ENCODE assay signal across 16 cellular contexts in the genomic region with DNA sequence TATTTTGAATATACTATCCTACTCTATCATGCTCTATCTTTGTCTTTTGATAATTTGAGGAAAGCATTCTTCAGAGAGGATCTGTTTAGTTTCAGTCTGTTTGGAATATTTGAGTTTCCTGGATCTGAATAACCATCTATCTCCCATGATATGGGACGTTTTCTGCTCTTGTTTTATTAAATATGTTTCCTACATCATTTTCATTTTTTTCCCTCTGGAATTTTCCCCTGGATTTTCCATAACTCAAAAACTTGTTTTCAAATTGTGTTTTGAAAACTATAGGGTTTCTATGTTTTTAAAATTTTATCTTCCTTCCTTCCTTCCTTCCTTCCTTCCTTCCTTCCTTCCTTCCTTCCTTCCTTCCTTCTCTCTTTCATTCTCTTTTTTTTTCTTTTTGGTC.
DNase-seq lines count a peak whose midpoint lies in the region; ATAC-seq and TF ChIP-seq lines count a peak whose summit lies in the region.
"Had no signal": no experiment of that assay in that cellular context is flagged by ENCODE, and none has a peak within 500 bp of the region (broad histone marks: within the 10 kb centered on the region; RNA-seq: fewer than 3 reads in every experiment).

No MANE protein-coding gene starts in this region.

- peaks cover 55% of the 10 kb centered on the region for H3K4me1 ChIP-seq in A673 (ENCODE audit: insufficient read depth, low read length, poor library complexity, severe bottlenecking)
- no peaks in the 10 kb centered on the region for H3K4me1 ChIP-seq in HEK293 (ENCODE audit: control insufficient read depth, insufficient read depth, low read length)
- H3K4me1 ChIP-seq: Caco-2 had no signal

- intact Hi-C loops in A673 (cut with micrococcal nuclease; ENCODE audit: unreplicated experiment), result no loop called here

- H3K36me3 ChIP-seq in A673 (ENCODE audit: insufficient read depth, low read length, poor library complexity, severe bottlenecking), result no peaks in the 10 kb centered on the region
- no peaks in the 10 kb centered on the region for H3K36me3 ChIP-seq in HEK293 (ENCODE audit: control insufficient read depth in 2 of 2, insufficient read depth in 1 of 2, low read length in 2 of 2)
- H3K36me3 ChIP-seq: BLaER1 treated with 17β-estradiol and CSF1 and Interleukin-3, amounts not matched to agents 10 nM and 100 nM had no signal

- no TSS peak for BruUV-seq in A673 (replicated peaks; lab: Mats Ljungman, UMichigan)

- TF ChIP-seq CTCF in A673 (conservative IDR thresholded peaks at IDR 0.05; ENCODE audit: low read depth, low read length), result no peak
- no peak for TF ChIP-seq CTCF in HEK293 (tag by site-specific recombination; IDR thresholded peaks at IDR 0.05)

- H3K27ac ChIP-seq in A673 (ENCODE audit: low read depth, low read length, poor library complexity, severe bottlenecking), result peak overlapping the region; percentile 93
- no peak overlapping the region for H3K27ac ChIP-seq in HEK293 (ENCODE audit: extremely low read depth, low read depth, low read length)
- H3K27ac ChIP-seq: BLaER1 treated with 17β-estradiol and CSF1 and Interleukin-3, amounts not matched to agents 10 nM and 100 nM; C4-2B had no signal

- POLR2A ChIA-PET in A673 (lab: Charles Lee; ENCODE audit: low non-redundant PET), result no interaction called here
- POLR2A ChIA-PET in HEK293 (lab: Yijun Ruan, JAX), result no interaction called here

- DNase-seq in A673 (ENCODE audit: low spot score) (no peak), NCI-H69 (lab: John Stamatoyannopoulos, UW) (no peak)
- no peak for DNase-seq in central memory CD8-positive, alpha-beta T cell (ENCODE audit: low spot score in 2 of 2)
- DNase-seq in activated CD4-positive, alpha-beta T cell treated with anti-CD3 and anti-CD28 coated beads, Interleukin-2, amount 50 U/mL, for 1 hour, result no peak
- DNase-seq: 8988T; AML-193; Caco-2; Calu3; CD4-positive, alpha-beta T cell; CD8-positive, alpha-beta T cell; DMS79 treated with DMSO at 0.1 percent for 48 hours; GF-D8 had no signal

- peaks cover 5% of the 10 kb centered on the region for H3K9me3 ChIP-seq in A673 (ENCODE audit: low read depth, low read length, poor library complexity, severe bottlenecking)
- no peaks in the 10 kb centered on the region; the same call in none of the 2 replicates for H3K9me3 ChIP-seq in HEK293 (ENCODE audit: control insufficient read depth, insufficient read depth, low read depth, low read length)
- H3K9me3 ChIP-seq: Caco-2 had no signal

- ATAC-seq in central memory CD8-positive, alpha-beta T cell (replicated peaks; ENCODE audit: extremely low read depth, poor library complexity, severe bottlenecking), result no peak
- ATAC-seq: CD8-positive, alpha-beta T cell had no signal

- H3K27ac Mint-ChIP-seq in central memory CD8-positive, alpha-beta T cell (ENCODE audit: low read depth), result peak overlapping the region; percentile 18
- H3K27ac Mint-ChIP-seq: B cell; CD4-positive, alpha-beta T cell; CD8-positive, alpha-beta T cell had no signal

- H3K36me3 Mint-ChIP-seq in central memory CD8-positive, alpha-beta T cell (ENCODE audit: insufficient read depth), result no peaks in the 10 kb centered on the region
- H3K36me3 Mint-ChIP-seq: CD8-positive, alpha-beta T cell had no signal

- H3K4me1 Mint-ChIP-seq in central memory CD8-positive, alpha-beta T cell, result peaks cover 14% of the 10 kb centered on the region

- no peaks in the 10 kb centered on the region for H3K9me3 Mint-ChIP-seq in central memory CD8-positive, alpha-beta T cell
- H3K9me3 Mint-ChIP-seq: CD4-positive, alpha-beta T cell; CD8-positive, alpha-beta T cell had no signal

- peaks cover 14% of the 10 kb centered on the region for H3K27me3 Mint-ChIP-seq in central memory CD8-positive, alpha-beta T cell
- H3K27me3 Mint-ChIP-seq: CD4-positive, alpha-beta T cell had no signal

- no peak overlapping the region for H3K4me3 Mint-ChIP-seq in central memory CD8-positive, alpha-beta T cell
- H3K4me3 Mint-ChIP-seq: B cell; CD4-positive, alpha-beta T cell; CD8-positive, alpha-beta T cell had no signal

- H3K4me3 ChIP-seq in A673 (ENCODE audit: low read depth, low read length, poor library complexity, severe bottlenecking) (no peak overlapping the region), HEK293 (ENCODE audit: low read depth, low read length) (no peak overlapping the region)
- H3K4me3 ChIP-seq: BLaER1 treated with 17β-estradiol and CSF1 and Interleukin-3, amounts not matched to agents 10 nM and 100 nM had no signal

- H3K27me3 ChIP-seq in A673 (replicated peaks; ENCODE audit: insufficient read depth, low read depth, low read length, poor library complexity), result no peaks in the 10 kb centered on the region
- H3K27me3 ChIP-seq: BLaER1 treated with 17β-estradiol and CSF1 and Interleukin-3, amounts not matched to agents 10 nM and 100 nM had no signal

- CTCF ChIA-PET in A673 (lab: Charles Lee) (interaction anchor here (0.6 to 1.3 kb wide), 3 partner anchors 64 to 193 kb away, joined by 4 to 6 read pairs (median 4); no protein-coding TSS in a partner anchor), HEK293 (lab: Yijun Ruan, JAX) (no interaction called here)

TF ChIP-seq in HEK293, 187 proteins besides CTCF, POLR2A, EP300 and RAD21:
- TF ChIP-seq ZNF791 (tag by site-specific recombination; IDR thresholded peaks at IDR 0.05), result no peak
- TF ChIP-seq ZNF366 (tag by site-specific recombination; conservative IDR thresholded peaks at IDR 0.05), result peak; percentile 57
